Comparison of ENCODE assay signal across 13 cellular contexts in genomic region chr10:88366772-88367171, GRCh38.
"Had no signal": no experiment of that assay in that cellular context is flagged by ENCODE, and none has a peak within 500 bp of the region (broad histone marks: within the 10 kb centered on the region; RNA-seq: fewer than 3 reads in every experiment).

No MANE protein-coding gene starts in this region.

- H3K4me1 ChIP-seq: colonic mucosa, esophagus muscularis mucosa, esophagus squamous epithelium, foreskin keratinocyte, gastrocnemius medialis, gastroesophageal sphincter, heart left ventricle, heart right ventricle had no signal

- ATAC-seq: effector memory CD8-positive, alpha-beta T cell; esophagus mucosa; foreskin keratinocyte; gastrocnemius medialis; gastroesophageal sphincter; heart left ventricle; heart right ventricle had no signal

- H3K36me3 ChIP-seq: colonic mucosa, esophagus muscularis mucosa, esophagus squamous epithelium, gastrocnemius medialis, gastroesophageal sphincter, heart left ventricle, heart right ventricle had no signal

- H3K27ac ChIP-seq: colonic mucosa, coronary artery, dorsolateral prefrontal cortex, epithelial cell of prostate, esophagus muscularis mucosa, esophagus squamous epithelium, foreskin keratinocyte, gastrocnemius medialis, gastroesophageal sphincter, heart left ventricle, heart right ventricle had no signal

- H3K9me3 ChIP-seq: colonic mucosa, esophagus muscularis mucosa, esophagus squamous epithelium, gastrocnemius medialis, gastroesophageal sphincter, heart right ventricle had no signal

- H3K4me3 ChIP-seq: colonic mucosa, coronary artery, dorsolateral prefrontal cortex, esophagus muscularis mucosa, esophagus squamous epithelium, gastrocnemius medialis, gastroesophageal sphincter, heart left ventricle, heart right ventricle had no signal
